Comparison of ENCODE assay signal across 1 cellular context in the genomic region with DNA sequence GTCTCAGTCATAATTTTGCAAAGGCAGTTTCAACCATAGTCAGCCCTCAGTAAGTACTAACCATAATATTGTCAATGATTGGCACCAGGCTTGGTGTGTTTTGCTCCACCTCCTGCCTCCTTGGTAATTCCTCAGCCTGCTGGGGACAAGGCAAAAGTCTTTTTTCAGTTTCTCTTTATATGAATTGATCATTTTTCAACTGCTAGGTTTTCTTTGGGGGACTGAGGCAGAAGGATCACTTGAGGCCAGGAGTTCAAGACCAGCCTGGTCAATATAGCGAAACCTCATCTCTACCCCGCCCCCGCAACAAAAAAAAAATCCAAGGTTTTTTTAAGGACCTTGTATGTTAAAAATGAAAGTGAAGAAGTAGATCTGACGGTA.
TF ChIP-seq lines count a peak whose summit lies in the region.

No MANE protein-coding gene starts in this region.

TF ChIP-seq in GM23338, 12 proteins besides CTCF, POLR2A, EP300 and RAD21 (continued from another document):
- TF ChIP-seq, protein P1, sequence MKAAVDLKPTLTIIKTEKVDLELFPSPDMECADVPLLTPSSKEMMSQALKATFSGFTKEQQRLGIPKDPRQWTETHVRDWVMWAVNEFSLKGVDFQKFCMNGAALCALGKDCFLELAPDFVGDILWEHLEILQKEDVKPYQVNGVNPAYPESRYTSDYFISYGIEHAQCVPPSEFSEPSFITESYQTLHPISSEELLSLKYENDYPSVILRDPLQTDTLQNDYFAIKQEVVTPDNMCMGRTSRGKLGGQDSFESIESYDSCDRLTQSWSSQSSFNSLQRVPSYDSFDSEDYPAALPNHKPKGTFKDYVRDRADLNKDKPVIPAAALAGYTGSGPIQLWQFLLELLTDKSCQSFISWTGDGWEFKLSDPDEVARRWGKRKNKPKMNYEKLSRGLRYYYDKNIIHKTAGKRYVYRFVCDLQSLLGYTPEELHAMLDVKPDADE (IDR thresholded peaks at IDR 0.05), result no peak
- TF ChIP-seq JUNB (IDR thresholded peaks at IDR 0.05; ENCODE audit: unreplicated experiment), result no peak
